ENCODE assay signal across 8 cellular contexts in the genomic region with DNA sequence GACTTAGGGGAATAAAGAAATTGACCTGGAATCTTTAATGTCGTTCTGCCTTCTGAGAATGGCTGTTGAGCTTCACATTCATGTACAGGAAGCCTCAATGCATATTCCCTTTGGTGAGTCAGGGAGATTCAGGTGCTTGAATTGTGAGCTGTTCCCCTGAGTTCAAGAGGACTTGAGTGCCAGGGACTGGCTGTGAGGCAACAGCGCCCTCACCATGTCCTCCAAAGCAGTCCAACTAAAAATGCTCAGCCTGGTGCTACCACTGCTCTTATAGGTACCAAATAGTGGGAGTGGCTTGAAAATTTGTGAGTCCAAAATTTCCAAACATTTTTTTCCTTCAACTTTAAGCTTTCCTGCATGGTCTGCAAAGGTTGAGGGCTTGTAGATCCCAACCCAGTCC.
A peak's percentile ranks its signal among the peaks of the same experiment; 100 is the strongest.
DNase-seq lines count a peak whose midpoint lies in the region; ATAC-seq and TF ChIP-seq lines count a peak whose summit lies in the region.

No MANE protein-coding gene starts in this region.

- H3K4me3 ChIP-seq in Loucy (ENCODE audit: low read length, poor library complexity, severe bottlenecking): no peak overlapping the region

- H3K4me1 Mint-ChIP-seq in nephron progenitor cell: no peaks in the 10 kb centered on the region

- DNase-seq in NOMO-1 treated with DMSO at 0.1 percent for 48 hours (lab: John Stamatoyannopoulos, UW; ENCODE audit: unreplicated experiment) (peak; percentile 16), NOMO-1 treated with dmso at 0.1 percent for 144 hours (lab: John Stamatoyannopoulos, UW; ENCODE audit: unreplicated experiment) (no peak), astrocyte of the hippocampus (ENCODE audit: low read depth, low spot score) (peak; percentile 35), nephron progenitor cell (peak; percentile 11), NCI-H1694 (lab: John Stamatoyannopoulos, UW) (no peak)

- H3K9ac ChIP-seq in Loucy (ENCODE audit: low read depth, low read length, poor library complexity, severe bottlenecking): no peak overlapping the region

- no peaks in the 10 kb centered on the region for H3K9me2 ChIP-seq in Loucy (replicated peaks; ENCODE audit: low read depth, low read length)

- no peaks in the 10 kb centered on the region for H3F3A ChIP-seq in Loucy (ENCODE audit: low read depth)

- no peak overlapping the region for H3K4me3 Mint-ChIP-seq in nephron progenitor cell

- no peaks in the 10 kb centered on the region for H3K27me3 ChIP-seq in Loucy (ENCODE audit: insufficient read depth, low read length, poor library complexity, severe bottlenecking)

- H3K9me3 Mint-ChIP-seq in nephron progenitor cell: no peaks in the 10 kb centered on the region

- H3K36me3 Mint-ChIP-seq in nephron progenitor cell (ENCODE audit: low read depth): peaks cover 27% of the 10 kb centered on the region

- H3K4me1 ChIP-seq in Loucy (ENCODE audit: insufficient read depth, low read length, poor library complexity, severe bottlenecking): no peaks in the 10 kb centered on the region

- no peaks in the 10 kb centered on the region for H3K79me2 ChIP-seq in Loucy (ENCODE audit: insufficient read depth, low read length)

- no peaks in the 10 kb centered on the region for H3K9me3 ChIP-seq in Loucy (ENCODE audit: insufficient read depth, low read depth, low read length)

- no peak overlapping the region for H3K4me2 ChIP-seq in Loucy (ENCODE audit: low read depth, low read length, poor library complexity, severe bottlenecking)

- no peak overlapping the region for H3K27ac Mint-ChIP-seq in nephron progenitor cell

- no peaks in the 10 kb centered on the region for H4K20me1 ChIP-seq in Loucy (ENCODE audit: insufficient read depth, low read length, poor library complexity, severe bottlenecking)

- no peak overlapping the region for H2AFZ ChIP-seq in Loucy (ENCODE audit: low read length)

- H3K36me3 ChIP-seq in Loucy (ENCODE audit: insufficient read depth, low read length): peaks cover 19% of the 10 kb centered on the region; the same call in 1 of the 2 replicates

- H3K27me3 Mint-ChIP-seq in nephron progenitor cell (ENCODE audit: low read depth, poor library complexity): peaks cover 2% of the 10 kb centered on the region

- no peak for ATAC-seq in GM21515 (IDR thresholded peaks at IDR 0.05; ENCODE audit: unreplicated experiment)
- no peak for ATAC-seq in GM19328 (IDR thresholded peaks at IDR 0.05; ENCODE audit: unreplicated experiment)

- TF ChIP-seq CTCF in Loucy (conservative IDR thresholded peaks at IDR 0.05; ENCODE audit: low read length) (peak; percentile 75), nephron progenitor cell (IDR thresholded peaks at IDR 0.05) (peak; percentile 22)

Comparison
In these comparisons a context has a peak if more than half of its experiments do, and no peak if none do; other contexts are left out.
1. DNase-seq: peak in NOMO-1 treated with DMSO at 0.1 percent for 48 hours (single experiment), astrocyte of the hippocampus (single experiment) and nephron progenitor cell (single experiment); none in NOMO-1 treated with dmso at 0.1 percent for 144 hours (single experiment) and NCI-H1694 (single experiment).